In genomic region chr2:99984781-99985525, GRCh38 we compare ENCODE assay signal across 10 cellular contexts.
DNase-seq lines count a peak whose midpoint lies in the region; ATAC-seq and TF ChIP-seq lines count a peak whose summit lies in the region.
"Had no signal": no experiment of that assay in that cellular context is flagged by ENCODE, and none has a peak within 500 bp of the region (broad histone marks: within the 10 kb centered on the region; RNA-seq: fewer than 3 reads in every experiment).

No MANE protein-coding gene starts in this region.

- DNase-seq in GM23248: peak; percentile 73
- DNase-seq in NCI-H526 treated with DMSO at 0.1 percent for 48 hours (lab: John Stamatoyannopoulos, UW): peak; percentile 70
- DNase-seq in fibroblast of mammary gland (ENCODE audit: low read depth): peak; percentile 81
- DNase-seq in sciatic nerve (ENCODE audit: low spot score): no peak
- no peak for DNase-seq in immature natural killer cell
- DNase-seq in RKO (ENCODE audit: low spot score): no peak
- no peak for DNase-seq in GOT3 (lab: John Stamatoyannopoulos, UW)
- DNase-seq: dorsolateral prefrontal cortex, PC-9 had no signal

- H3K4me3 Mint-ChIP-seq in immature natural killer cell: no peak overlapping the region
- H3K4me3 Mint-ChIP-seq: activated naive CD8-positive, alpha-beta T cell had no signal

- no peaks in the 10 kb centered on the region for H3K36me3 Mint-ChIP-seq in immature natural killer cell
- H3K36me3 Mint-ChIP-seq: activated naive CD8-positive, alpha-beta T cell had no signal

- H3K27ac Mint-ChIP-seq in immature natural killer cell: no peak overlapping the region
- H3K27ac Mint-ChIP-seq: activated naive CD8-positive, alpha-beta T cell had no signal

- no peak for TF ChIP-seq CTCF in fibroblast of mammary gland (conservative IDR thresholded peaks at IDR 0.05; ENCODE audit: control insufficient read depth, insufficient read depth, low read depth, low read length)

- peaks cover 0 to 1% (median 0%) of the 10 kb centered on the region in 3 donors for H3K27me3 Mint-ChIP-seq in immature natural killer cell (ENCODE audit: low read depth in 3 of 3)
- H3K27me3 Mint-ChIP-seq: activated naive CD8-positive, alpha-beta T cell had no signal

- no peaks in the 10 kb centered on the region for H4K20me1 ChIP-seq in GM23248 (ENCODE audit: insufficient read depth)

- no peaks in the 10 kb centered on the region for H3K9me3 ChIP-seq in GM23248 (ENCODE audit: low read depth)

- ATAC-seq in sciatic nerve: peak; percentile 76

- no peak overlapping the region for H3K27ac ChIP-seq in GM23248
- H3K27ac ChIP-seq: PC-9 had no signal

- H3K4me2 ChIP-seq in GM23248 (ENCODE audit: unreplicated experiment): peak overlapping the region; percentile 21
- H3K4me2 ChIP-seq: PC-9 had no signal

- H3K36me3 ChIP-seq in GM23248 (ENCODE audit: low read depth): no peaks in the 10 kb centered on the region

- H3K79me2 ChIP-seq in GM23248 (ENCODE audit: insufficient read depth): no peaks in the 10 kb centered on the region

- 27 to 31% methylated on average over 4 of the region's 4 CpGs for WGBS in GM23248 (ENCODE audit: low coverage in 1 of 2, low lambda C conversion rate in 2 of 2, missing lambda C conversion rate in 2 of 2), 2 experiments

- no peaks in the 10 kb centered on the region for H3K27me3 ChIP-seq in GM23248 (replicated peaks; ENCODE audit: insufficient read depth)
- H3K27me3 ChIP-seq: dorsolateral prefrontal cortex had no signal

- no peak overlapping the region for H3K4me3 ChIP-seq in GM23248
- H3K4me3 ChIP-seq in fibroblast of mammary gland (ENCODE audit: control insufficient read depth, low read depth, low read length): no peak overlapping the region
- H3K4me3 ChIP-seq: dorsolateral prefrontal cortex, PC-9 had no signal

- H3K9ac ChIP-seq in GM23248: no peak overlapping the region

- intact Hi-C loops in sciatic nerve (cut with DNase I): no loop called here

- no peaks in the 10 kb centered on the region for H3K4me1 Mint-ChIP-seq in immature natural killer cell

- in situ Hi-C loops in GM23248 (cut with MboI): no loop called here

- peak overlapping the region; percentile 60 for H2AFZ ChIP-seq in GM23248
- H2AFZ ChIP-seq: PC-9 had no signal

- peaks cover 7% of the 10 kb centered on the region; the same call in 1 of the 2 replicates for H3K4me1 ChIP-seq in GM23248 (ENCODE audit: insufficient read depth)

- no peaks in the 10 kb centered on the region for H3F3A ChIP-seq in GM23248 (ENCODE audit: insufficient read depth)

- no peaks in the 10 kb centered on the region for H3K9me2 ChIP-seq in GM23248 (ENCODE audit: insufficient read depth)

- H3K9me3 Mint-ChIP-seq in immature natural killer cell: no peaks in the 10 kb centered on the region

Comparison
In these comparisons a context has a peak if more than half of its experiments do, and no peak if none do; other contexts are left out.
1. DNase-seq: peak in GM23248 (single experiment), NCI-H526 treated with DMSO at 0.1 percent for 48 hours (single experiment) and fibroblast of mammary gland (single experiment); none in sciatic nerve (single experiment), immature natural killer cell (0 of 3), RKO (single experiment) and GOT3 (single experiment).